9 cellular contexts compared by ENCODE assay signal in genomic region chr12:26691234-26691970, GRCh38.
DNase-seq lines count a peak whose midpoint lies in the region; ATAC-seq, FAIRE-seq and TF ChIP-seq lines count a peak whose summit lies in the region.
"Had no signal": no experiment of that assay in that cellular context is flagged by ENCODE, and none has a peak within 500 bp of the region (broad histone marks: within the 10 kb centered on the region; RNA-seq: fewer than 3 reads in every experiment).

No MANE protein-coding gene starts in this region.

- H3K27me3 Mint-ChIP-seq in progenitor cell of endocrine pancreas, result no peaks in the 10 kb centered on the region
- H3K27me3 Mint-ChIP-seq: activated B cell treated with CpG ODN at 0.5 μM for 24 hours had no signal

- TF ChIP-seq POLR2A in H54 (IDR thresholded peaks at IDR 0.05; ENCODE audit: low read depth, low read length), result no peak

- ATAC-seq in GM19463 (IDR thresholded peaks at IDR 0.05; ENCODE audit: unreplicated experiment) (no peak), GM19452 (IDR thresholded peaks at IDR 0.05; ENCODE audit: unreplicated experiment) (no peak)

- H3K27ac Mint-ChIP-seq in progenitor cell of endocrine pancreas, result peak overlapping the region; percentile 79
- H3K27ac Mint-ChIP-seq: activated B cell treated with CpG ODN at 0.5 μM for 24 hours had no signal

- no peak overlapping the region for H3K4me3 Mint-ChIP-seq in progenitor cell of endocrine pancreas (ENCODE audit: low read depth)
- H3K4me3 Mint-ChIP-seq: activated B cell treated with CpG ODN at 0.5 μM for 24 hours had no signal

- peaks cover 16% of the 10 kb centered on the region for H3K36me3 Mint-ChIP-seq in progenitor cell of endocrine pancreas (ENCODE audit: insufficient read depth)

- peak; percentile 100 for FAIRE-seq in H54 (lab: Jason Lieb, UNC)

- DNase-seq in H54 (ENCODE audit: insufficient read length, low spot score) (peak; percentile 45), OCI-M1 (lab: John Stamatoyannopoulos, UW) (peak; percentile 71), fibroblast of gingiva (ENCODE audit: low read depth) (peak; percentile 72), progenitor cell of endocrine pancreas (ENCODE audit: low spot score, unreplicated experiment) (no peak), cerebellar nuclear complex (lab: John Stamatoyannopoulos, UW) (no peak), NCI-H82 treated with DMSO at 0.1 percent for 48 hours (lab: John Stamatoyannopoulos, UW; ENCODE audit: unreplicated experiment) (no peak)
- DNase-seq: activated B cell treated with CpG ODN at 0.5 μM for 24 hours had no signal

- no peak for TF ChIP-seq CTCF in progenitor cell of endocrine pancreas (IDR thresholded peaks at IDR 0.05; ENCODE audit: unreplicated experiment)

- H3K9me3 Mint-ChIP-seq in progenitor cell of endocrine pancreas (ENCODE audit: low read depth), result no peaks in the 10 kb centered on the region
- H3K9me3 Mint-ChIP-seq: activated B cell treated with CpG ODN at 0.5 μM for 24 hours had no signal

- H3K4me1 Mint-ChIP-seq in progenitor cell of endocrine pancreas (ENCODE audit: low read depth), result peaks cover 9% of the 10 kb centered on the region
- H3K4me1 Mint-ChIP-seq: activated B cell treated with CpG ODN at 0.5 μM for 24 hours had no signal

Comparison
In these comparisons a context has a peak if more than half of its experiments do, and no peak if none do; other contexts are left out.
1. DNase-seq: peak in H54 (single experiment), OCI-M1 (single experiment) and fibroblast of gingiva (single experiment); none in progenitor cell of endocrine pancreas (single experiment), cerebellar nuclear complex (0 of 2) and NCI-H82 treated with DMSO at 0.1 percent for 48 hours (single experiment).